ENCODE assay signal across 1 cellular context in the genomic region with DNA sequence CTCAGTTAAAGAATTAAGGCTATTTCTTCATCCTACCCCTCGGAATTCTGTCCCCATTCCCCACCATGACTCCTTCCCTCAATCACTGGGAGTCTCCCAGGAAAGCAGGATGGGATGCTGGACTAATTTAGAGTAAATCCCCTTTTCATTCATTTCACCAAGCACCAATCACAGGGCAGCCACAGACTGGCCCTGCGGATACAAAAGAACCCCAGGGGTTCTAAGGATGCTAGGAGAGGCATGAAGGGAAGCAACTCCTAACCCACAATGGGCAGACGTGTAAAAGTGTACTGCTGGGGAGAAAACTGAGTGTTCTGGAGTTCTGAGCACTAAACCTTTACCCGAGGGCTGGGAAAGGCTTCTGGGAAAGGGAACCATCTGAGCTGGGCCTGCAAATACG.
TF ChIP-seq lines count a peak whose summit lies in the region.

No MANE protein-coding gene starts in this region.

TF ChIP-seq in IMR-90, 13 proteins besides CTCF, POLR2A, EP300 and RAD21:
- TF ChIP-seq MXI1 (IDR thresholded peaks at IDR 0.05; ENCODE audit: borderline replicate concordance, low read depth, low read length), result no peak
- no peak for TF ChIP-seq FOS (IDR thresholded peaks at IDR 0.05; ENCODE audit: low read depth, low read length)
- TF ChIP-seq BHLHE40 (IDR thresholded peaks at IDR 0.05; ENCODE audit: low read depth, low read length), result no peak
- no peak for TF ChIP-seq NFE2L2 (IDR thresholded peaks at IDR 0.05; ENCODE audit: low read depth, low read length)
- TF ChIP-seq, protein P1, sequence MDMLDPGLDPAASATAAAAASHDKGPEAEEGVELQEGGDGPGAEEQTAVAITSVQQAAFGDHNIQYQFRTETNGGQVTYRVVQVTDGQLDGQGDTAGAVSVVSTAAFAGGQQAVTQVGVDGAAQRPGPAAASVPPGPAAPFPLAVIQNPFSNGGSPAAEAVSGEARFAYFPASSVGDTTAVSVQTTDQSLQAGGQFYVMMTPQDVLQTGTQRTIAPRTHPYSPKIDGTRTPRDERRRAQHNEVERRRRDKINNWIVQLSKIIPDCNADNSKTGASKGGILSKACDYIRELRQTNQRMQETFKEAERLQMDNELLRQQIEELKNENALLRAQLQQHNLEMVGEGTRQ (IDR thresholded peaks at IDR 0.05; ENCODE audit: low read depth, low read length), result no peak
- no peak for TF ChIP-seq MAFK (IDR thresholded peaks at IDR 0.05; ENCODE audit: low read depth, low read length)
